ENCODE assay signal across 9 cellular contexts in genomic region chr2:237441605-237442004, GRCh38. TPM values are rescaled to one million over a fixed set of nuclear protein-coding genes. Genes with fewer than 3 reads are reported as not detected.
DNase-seq lines count a peak whose midpoint lies in the region; ATAC-seq, FAIRE-seq and TF ChIP-seq lines count a peak whose summit lies in the region.
"Had no signal": no experiment of that assay in that cellular context is flagged by ENCODE, and none has a peak within 500 bp of the region (broad histone marks: within the 10 kb centered on the region; RNA-seq: fewer than 3 reads in every experiment).

No MANE protein-coding gene starts in this region.

- H3K27me3 Mint-ChIP-seq in astrocyte (ENCODE audit: low read depth, unreplicated experiment) = peaks cover 3% of the 10 kb centered on the region

- peaks cover 3% of the 10 kb centered on the region for H3K36me3 Mint-ChIP-seq in astrocyte (ENCODE audit: low read depth, unreplicated experiment)

- H3K79me2 ChIP-seq in ACC112 (ENCODE audit: control insufficient read depth, insufficient read depth, low read length, unreplicated experiment) = no peaks in the 10 kb centered on the region
- no peaks in the 10 kb centered on the region for H3K79me2 ChIP-seq in astrocyte (ENCODE audit: insufficient read depth, low read length)

- H3K27me3 ChIP-seq in ACC112 (ENCODE audit: insufficient read depth, low read length) (no peaks in the 10 kb centered on the region), astrocyte (ENCODE audit: insufficient read depth, low read length) (no peaks in the 10 kb centered on the region)

- H3K9me3 Mint-ChIP-seq in astrocyte (ENCODE audit: unreplicated experiment) = no peaks in the 10 kb centered on the region

- no peak for TF ChIP-seq CTCF in astrocyte (IDR thresholded peaks at IDR 0.05; ENCODE audit: insufficient read depth, low read depth, low read length)

- DNase-seq in NCI-H226 = peak; percentile 46
- peak; percentile 84 for DNase-seq in astrocyte (ENCODE audit: low read depth)
- DNase-seq in substantia nigra (lab: John Stamatoyannopoulos, UW) = no peak
- DNase-seq in epidermal melanocyte (ENCODE audit: insufficient read length, low spot score) = no peak
- DNase-seq in KG1 (lab: John Stamatoyannopoulos, UW) = no peak
- DNase-seq: NCI-H2029 treated with DMSO at 0.1 percent for 48 hours had no signal

- H3K27ac ChIP-seq in ACC112 (ENCODE audit: low read depth, low read length) = peak overlapping the region; percentile 71
- peak overlapping the region; percentile 42 for H3K27ac ChIP-seq in astrocyte (ENCODE audit: low read depth, low read length)
- H3K27ac ChIP-seq in mesodermal cell (ENCODE audit: low read depth, low read length, severe bottlenecking) = peak overlapping the region; percentile 78
- no peak overlapping the region for H3K27ac ChIP-seq in substantia nigra (ENCODE audit: low read depth, low read length, poor library complexity, severe bottlenecking)

- H3K4me1 Mint-ChIP-seq in astrocyte (ENCODE audit: low read depth, unreplicated experiment) = peaks cover 27% of the 10 kb centered on the region

- 67 to 100% methylated on average over 2 of the region's 2 CpGs for WGBS in mesodermal cell (ENCODE audit: insufficient coverage in 2 of 2), 2 experiments

- no peaks in the 10 kb centered on the region for H3K9me3 ChIP-seq in astrocyte (ENCODE audit: insufficient read depth, low read depth, low read length)
- no peaks in the 10 kb centered on the region for H3K9me3 ChIP-seq in mesodermal cell (ENCODE audit: control insufficient read depth, low read length)

- peaks cover 14% of the 10 kb centered on the region for H3K4me1 ChIP-seq in ACC112 (ENCODE audit: control insufficient read depth, insufficient read depth, low read length, unreplicated experiment)
- peaks cover 28% of the 10 kb centered on the region for H3K4me1 ChIP-seq in astrocyte (ENCODE audit: insufficient read depth, low read length)
- peaks cover 7% of the 10 kb centered on the region for H3K4me1 ChIP-seq in mesodermal cell (ENCODE audit: control insufficient read depth, insufficient read depth, low read length, poor library complexity, severe bottlenecking)

- ATAC-seq in HG02642 (IDR thresholded peaks at IDR 0.05; ENCODE audit: poor library complexity, unreplicated experiment) = no peak

- peak; percentile 37 for FAIRE-seq in astrocyte (lab: Jason Lieb, UNC)

- peak overlapping the region; percentile 45 for H3K9ac ChIP-seq in astrocyte (ENCODE audit: low read length)

- H3K27ac Mint-ChIP-seq in astrocyte (ENCODE audit: unreplicated experiment) = peak overlapping the region; percentile 50

- no peaks in the 10 kb centered on the region for H4K20me1 ChIP-seq in astrocyte (ENCODE audit: insufficient read depth, low read length)

- no peaks in the 10 kb centered on the region for H3K36me3 ChIP-seq in ACC112 (ENCODE audit: insufficient read depth, low read length)
- no peaks in the 10 kb centered on the region for H3K36me3 ChIP-seq in astrocyte (ENCODE audit: insufficient read depth, low read length)
- no peaks in the 10 kb centered on the region for H3K36me3 ChIP-seq in mesodermal cell (ENCODE audit: control insufficient read depth, insufficient read depth, low read length)

- H3K4me3 Mint-ChIP-seq in astrocyte (ENCODE audit: unreplicated experiment) = no peak overlapping the region

- H3K4me2 ChIP-seq in astrocyte (ENCODE audit: low read length) = peak overlapping the region; percentile 58

- H2AFZ ChIP-seq in ACC112 (ENCODE audit: low read length, unreplicated experiment) (peak overlapping the region; percentile 14), astrocyte (ENCODE audit: low read depth, low read length) (peak overlapping the region; percentile 62)

- no peak overlapping the region for H3K4me3 ChIP-seq in ACC112 (ENCODE audit: low read depth, low read length)
- H3K4me3 ChIP-seq in astrocyte (ENCODE audit: insufficient read depth, low read depth, low read length) = no peak overlapping the region
- H3K4me3 ChIP-seq in mesodermal cell (ENCODE audit: extremely low read depth, insufficient read depth, low read length, poor library complexity, severe bottlenecking) = no peak overlapping the region

RNA-seq across cellular contexts. Expression of gene COL6A3, which starts 27.6 kb away (rescaled TPM):
- 200 and 560 TPM in 2 replicates for total RNA-seq in astrocyte
- polyA plus RNA-seq in mesodermal cell (2013, experiment 1 of 2) = 221 TPM
- 227 TPM for polyA plus RNA-seq in mesodermal cell (2013, experiment 2 of 2)

RNA-seq across cellular contexts. Expression of gene MLPH, which starts 45.4 kb away (rescaled TPM):
- total RNA-seq in astrocyte = 14.2 and 16.2 TPM in 2 replicates
- polyA plus RNA-seq in mesodermal cell (2013, experiment 1 of 2) = 3.1 TPM
- polyA plus RNA-seq in mesodermal cell (2013, experiment 2 of 2) = 6.3 TPM

Comparison
In these comparisons a context has a peak if more than half of its experiments do, and no peak if none do; other contexts are left out.
1. DNase-seq: peak in NCI-H226 (single experiment) and astrocyte (single experiment); none in substantia nigra (0 of 49), epidermal melanocyte (single experiment) and KG1 (single experiment).